In genomic region chr12:48954781-48955501, GRCh38 we compare ENCODE assay signal across 1 cellular context.
TF ChIP-seq lines count a peak whose summit lies in the region.

No MANE protein-coding gene starts in this region.

TF ChIP-seq in WTC11, 78 proteins besides CTCF, POLR2A, EP300 and RAD21 (continued from another document):
- no peak for TF ChIP-seq ZSCAN18 (CRISPR knock-in tag; IDR thresholded peaks at IDR 0.05)
- TF ChIP-seq, protein P1, sequence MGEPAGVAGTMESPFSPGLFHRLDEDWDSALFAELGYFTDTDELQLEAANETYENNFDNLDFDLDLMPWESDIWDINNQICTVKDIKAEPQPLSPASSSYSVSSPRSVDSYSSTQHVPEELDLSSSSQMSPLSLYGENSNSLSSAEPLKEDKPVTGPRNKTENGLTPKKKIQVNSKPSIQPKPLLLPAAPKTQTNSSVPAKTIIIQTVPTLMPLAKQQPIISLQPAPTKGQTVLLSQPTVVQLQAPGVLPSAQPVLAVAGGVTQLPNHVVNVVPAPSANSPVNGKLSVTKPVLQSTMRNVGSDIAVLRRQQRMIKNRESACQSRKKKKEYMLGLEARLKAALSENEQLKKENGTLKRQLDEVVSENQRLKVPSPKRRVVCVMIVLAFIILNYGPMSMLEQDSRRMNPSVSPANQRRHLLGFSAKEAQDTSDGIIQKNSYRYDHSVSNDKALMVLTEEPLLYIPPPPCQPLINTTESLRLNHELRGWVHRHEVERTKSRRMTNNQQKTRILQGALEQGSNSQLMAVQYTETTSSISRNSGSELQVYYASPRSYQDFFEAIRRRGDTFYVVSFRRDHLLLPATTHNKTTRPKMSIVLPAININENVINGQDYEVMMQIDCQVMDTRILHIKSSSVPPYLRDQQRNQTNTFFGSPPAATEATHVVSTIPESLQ (CRISPR knock-in tag; IDR thresholded peaks at IDR 0.05) = no peak
- no peak for TF ChIP-seq ZNF423 (CRISPR knock-in tag; IDR thresholded peaks at IDR 0.05)
- no peak for TF ChIP-seq FOXK1 (CRISPR knock-in tag; IDR thresholded peaks at IDR 0.05)
- TF ChIP-seq, protein P2, sequence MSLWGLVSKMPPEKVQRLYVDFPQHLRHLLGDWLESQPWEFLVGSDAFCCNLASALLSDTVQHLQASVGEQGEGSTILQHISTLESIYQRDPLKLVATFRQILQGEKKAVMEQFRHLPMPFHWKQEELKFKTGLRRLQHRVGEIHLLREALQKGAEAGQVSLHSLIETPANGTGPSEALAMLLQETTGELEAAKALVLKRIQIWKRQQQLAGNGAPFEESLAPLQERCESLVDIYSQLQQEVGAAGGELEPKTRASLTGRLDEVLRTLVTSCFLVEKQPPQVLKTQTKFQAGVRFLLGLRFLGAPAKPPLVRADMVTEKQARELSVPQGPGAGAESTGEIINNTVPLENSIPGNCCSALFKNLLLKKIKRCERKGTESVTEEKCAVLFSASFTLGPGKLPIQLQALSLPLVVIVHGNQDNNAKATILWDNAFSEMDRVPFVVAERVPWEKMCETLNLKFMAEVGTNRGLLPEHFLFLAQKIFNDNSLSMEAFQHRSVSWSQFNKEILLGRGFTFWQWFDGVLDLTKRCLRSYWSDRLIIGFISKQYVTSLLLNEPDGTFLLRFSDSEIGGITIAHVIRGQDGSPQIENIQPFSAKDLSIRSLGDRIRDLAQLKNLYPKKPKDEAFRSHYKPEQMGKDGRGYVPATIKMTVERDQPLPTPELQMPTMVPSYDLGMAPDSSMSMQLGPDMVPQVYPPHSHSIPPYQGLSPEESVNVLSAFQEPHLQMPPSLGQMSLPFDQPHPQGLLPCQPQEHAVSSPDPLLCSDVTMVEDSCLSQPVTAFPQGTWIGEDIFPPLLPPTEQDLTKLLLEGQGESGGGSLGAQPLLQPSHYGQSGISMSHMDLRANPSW (CRISPR knock-in tag; conservative IDR thresholded peaks at IDR 0.05; ENCODE audit: low read depth) = no peak
- no peak for TF ChIP-seq TEAD1 (CRISPR knock-in tag; IDR thresholded peaks at IDR 0.05)
- TF ChIP-seq, protein P3, sequence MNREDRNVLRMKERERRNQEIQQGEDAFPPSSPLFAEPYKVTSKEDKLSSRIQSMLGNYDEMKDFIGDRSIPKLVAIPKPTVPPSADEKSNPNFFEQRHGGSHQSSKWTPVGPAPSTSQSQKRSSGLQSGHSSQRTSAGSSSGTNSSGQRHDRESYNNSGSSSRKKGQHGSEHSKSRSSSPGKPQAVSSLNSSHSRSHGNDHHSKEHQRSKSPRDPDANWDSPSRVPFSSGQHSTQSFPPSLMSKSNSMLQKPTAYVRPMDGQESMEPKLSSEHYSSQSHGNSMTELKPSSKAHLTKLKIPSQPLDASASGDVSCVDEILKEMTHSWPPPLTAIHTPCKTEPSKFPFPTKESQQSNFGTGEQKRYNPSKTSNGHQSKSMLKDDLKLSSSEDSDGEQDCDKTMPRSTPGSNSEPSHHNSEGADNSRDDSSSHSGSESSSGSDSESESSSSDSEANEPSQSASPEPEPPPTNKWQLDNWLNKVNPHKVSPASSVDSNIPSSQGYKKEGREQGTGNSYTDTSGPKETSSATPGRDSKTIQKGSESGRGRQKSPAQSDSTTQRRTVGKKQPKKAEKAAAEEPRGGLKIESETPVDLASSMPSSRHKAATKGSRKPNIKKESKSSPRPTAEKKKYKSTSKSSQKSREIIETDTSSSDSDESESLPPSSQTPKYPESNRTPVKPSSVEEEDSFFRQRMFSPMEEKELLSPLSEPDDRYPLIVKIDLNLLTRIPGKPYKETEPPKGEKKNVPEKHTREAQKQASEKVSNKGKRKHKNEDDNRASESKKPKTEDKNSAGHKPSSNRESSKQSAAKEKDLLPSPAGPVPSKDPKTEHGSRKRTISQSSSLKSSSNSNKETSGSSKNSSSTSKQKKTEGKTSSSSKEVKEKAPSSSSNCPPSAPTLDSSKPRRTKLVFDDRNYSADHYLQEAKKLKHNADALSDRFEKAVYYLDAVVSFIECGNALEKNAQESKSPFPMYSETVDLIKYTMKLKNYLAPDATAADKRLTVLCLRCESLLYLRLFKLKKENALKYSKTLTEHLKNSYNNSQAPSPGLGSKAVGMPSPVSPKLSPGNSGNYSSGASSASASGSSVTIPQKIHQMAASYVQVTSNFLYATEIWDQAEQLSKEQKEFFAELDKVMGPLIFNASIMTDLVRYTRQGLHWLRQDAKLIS (CRISPR knock-in tag; IDR thresholded peaks at IDR 0.05; ENCODE audit: borderline replicate concordance) = no peak
